ENCODE assay signal across 9 cellular contexts in the genomic region with DNA sequence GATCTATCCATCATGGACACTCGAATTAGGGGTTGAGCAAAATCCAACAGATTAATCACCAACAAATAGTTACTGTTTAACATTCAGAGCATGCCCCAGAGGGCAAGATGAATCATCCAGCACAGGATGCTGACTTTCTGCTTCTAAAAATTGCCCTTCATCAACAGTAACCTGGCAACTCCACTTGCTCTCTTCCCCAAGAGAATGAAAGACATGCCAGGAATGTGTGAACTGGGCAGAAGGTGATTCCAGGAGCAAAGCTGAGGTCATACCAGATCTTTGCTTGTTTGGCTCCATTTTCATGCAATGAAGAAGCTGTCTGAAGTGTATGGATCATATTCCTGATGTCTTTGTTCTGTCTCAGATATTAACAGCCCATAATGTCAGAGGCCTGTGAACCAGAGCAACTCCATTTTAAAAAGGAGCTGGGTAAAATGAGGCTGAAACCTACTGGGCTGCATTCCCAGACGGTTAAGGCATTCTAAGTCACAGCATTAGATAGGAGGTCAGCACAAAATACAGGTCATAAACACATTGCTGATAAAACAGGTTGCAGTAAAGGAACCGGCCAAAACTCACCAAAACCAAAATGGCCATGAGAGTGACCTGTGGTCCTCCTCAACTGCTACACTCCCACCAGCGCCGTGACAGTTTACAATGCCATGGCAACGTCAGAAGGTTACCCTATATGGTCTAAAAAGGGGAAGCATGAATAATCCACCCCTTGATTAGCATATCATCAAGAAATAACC. TPM values are rescaled to one million over a fixed set of nuclear protein-coding genes. Genes with fewer than 3 reads are reported as not detected.
DNase-seq lines count a peak whose midpoint lies in the region; ATAC-seq and TF ChIP-seq lines count a peak whose summit lies in the region.
"Had no signal": no experiment of that assay in that cellular context is flagged by ENCODE, and none has a peak within 500 bp of the region (broad histone marks: within the 10 kb centered on the region; RNA-seq: fewer than 3 reads in every experiment).

No MANE protein-coding gene starts in this region.

- no peak for ATAC-seq in GM18520 (IDR thresholded peaks at IDR 0.05; ENCODE audit: unreplicated experiment)

- peaks cover 3% of the 10 kb centered on the region for H3K27me3 Mint-ChIP-seq in activated naive CD4-positive, alpha-beta T cell treated with anti-CD3 and anti-CD28 coated beads, Interleukin-2, amount 10 ng/mL, durations not matched to agents 7 days and 5 days
- H3K27me3 Mint-ChIP-seq in glutamatergic neuron (ENCODE audit: unreplicated experiment) (peaks cover 4% of the 10 kb centered on the region), progenitor cell of endocrine pancreas (no peaks in the 10 kb centered on the region)

- H3K27ac Mint-ChIP-seq in activated naive CD4-positive, alpha-beta T cell treated with anti-CD3 and anti-CD28 coated beads, Interleukin-2, amount 10 ng/mL, durations not matched to agents 7 days and 5 days = peak overlapping the region; percentile 95
- H3K27ac Mint-ChIP-seq in glutamatergic neuron (ENCODE audit: unreplicated experiment) (peak overlapping the region; percentile 69), progenitor cell of endocrine pancreas (peak overlapping the region; percentile 97)

- peak overlapping the region; percentile 83 for H3K4me3 Mint-ChIP-seq in activated naive CD4-positive, alpha-beta T cell treated with anti-CD3 and anti-CD28 coated beads, Interleukin-2, amount 10 ng/mL, durations not matched to agents 7 days and 5 days
- H3K4me3 Mint-ChIP-seq in glutamatergic neuron (ENCODE audit: unreplicated experiment) (no peak overlapping the region), progenitor cell of endocrine pancreas (ENCODE audit: low read depth) (peak overlapping the region; percentile 76)

- DNase-seq in activated naive CD4-positive, alpha-beta T cell treated with Interleukin-2 at 50 U/mL for 16 hours = peak; percentile 26
- DNase-seq in activated naive CD4-positive, alpha-beta T cell (lab: John Stamatoyannopoulos, UW) = no peak
- DNase-seq in NCI-H146 (lab: John Stamatoyannopoulos, UW) = peak; percentile 3
- peak; percentile 38 for DNase-seq in activated naive CD4-positive, alpha-beta T cell treated with anti-CD3 and anti-CD28 coated beads, Interleukin-2, amount 10 ng/mL, durations not matched to agents 7 days and 5 days
- DNase-seq in glutamatergic neuron = no peak
- DNase-seq in progenitor cell of endocrine pancreas (ENCODE audit: low spot score, unreplicated experiment) = no peak
- DNase-seq in NCI-H510A treated with DMSO at 0.1 percent for 48 hours (lab: John Stamatoyannopoulos, UW) = no peak
- DNase-seq: left cardiac atrium had no signal

- H3K9me3 Mint-ChIP-seq in activated naive CD4-positive, alpha-beta T cell treated with anti-CD3 and anti-CD28 coated beads, Interleukin-2, amount 10 ng/mL, durations not matched to agents 7 days and 5 days = no peaks in the 10 kb centered on the region
- H3K9me3 Mint-ChIP-seq in glutamatergic neuron (ENCODE audit: unreplicated experiment) (peaks cover 4% of the 10 kb centered on the region), progenitor cell of endocrine pancreas (ENCODE audit: low read depth) (no peaks in the 10 kb centered on the region)

- CTCF ChIA-PET in activated naive CD4-positive, alpha-beta T cell treated with anti-CD3 and anti-CD28 coated beads, Interleukin-2, amount 10 ng/mL, durations not matched to agents 7 days and 5 days (lab: Charles Lee) = no interaction called here

- peaks cover 10% of the 10 kb centered on the region for H3K36me3 Mint-ChIP-seq in activated naive CD4-positive, alpha-beta T cell treated with anti-CD3 and anti-CD28 coated beads, Interleukin-2, amount 10 ng/mL, durations not matched to agents 7 days and 5 days
- H3K36me3 Mint-ChIP-seq in glutamatergic neuron (ENCODE audit: unreplicated experiment) (no peaks in the 10 kb centered on the region), progenitor cell of endocrine pancreas (ENCODE audit: insufficient read depth) (no peaks in the 10 kb centered on the region)

- peaks cover 35% of the 10 kb centered on the region for H3K4me1 Mint-ChIP-seq in activated naive CD4-positive, alpha-beta T cell treated with anti-CD3 and anti-CD28 coated beads, Interleukin-2, amount 10 ng/mL, durations not matched to agents 7 days and 5 days
- H3K4me1 Mint-ChIP-seq in glutamatergic neuron (ENCODE audit: low read depth, unreplicated experiment) = peaks cover 13% of the 10 kb centered on the region
- peaks cover 30% of the 10 kb centered on the region for H3K4me1 Mint-ChIP-seq in progenitor cell of endocrine pancreas (ENCODE audit: low read depth)

- no peak for TF ChIP-seq CTCF in glutamatergic neuron (IDR thresholded peaks at IDR 0.05; ENCODE audit: partially characterized antibody, unreplicated experiment)
- no peak for TF ChIP-seq CTCF in progenitor cell of endocrine pancreas (IDR thresholded peaks at IDR 0.05; ENCODE audit: unreplicated experiment)

RNA-seq across cellular contexts. Expression of a gene that starts 2.5 kb away (rescaled TPM):
- total RNA-seq in glutamatergic neuron (ENCODE audit: unreplicated experiment) (39.5 TPM), progenitor cell of endocrine pancreas (5.3 and 5.7 TPM in 2 replicates)

RNA-seq across cellular contexts. Expression of a gene that starts 29.3 kb away (rescaled TPM):
- 21.4 TPM for total RNA-seq in glutamatergic neuron (ENCODE audit: unreplicated experiment)
- total RNA-seq in progenitor cell of endocrine pancreas = 15.5 and 17.7 TPM in 2 replicates

RNA-seq across cellular contexts. Expression of a gene that starts 37.1 kb away (rescaled TPM):
- total RNA-seq in glutamatergic neuron (ENCODE audit: unreplicated experiment) = 44.7 TPM
- total RNA-seq in progenitor cell of endocrine pancreas = 52.6 and 60.9 TPM in 2 replicates

Comparison
In these comparisons a context has a peak if more than half of its experiments do, and no peak if none do; other contexts are left out.
1. DNase-seq: peak in activated naive CD4-positive, alpha-beta T cell treated with Interleukin-2 at 50 U/mL for 16 hours (single experiment), NCI-H146 (single experiment) and activated naive CD4-positive, alpha-beta T cell treated with anti-CD3 and anti-CD28 coated beads, Interleukin-2, amount 10 ng/mL, durations not matched to agents 7 days and 5 days (single experiment); none in activated naive CD4-positive, alpha-beta T cell (0 of 4), glutamatergic neuron (single experiment), progenitor cell of endocrine pancreas (single experiment) and NCI-H510A treated with DMSO at 0.1 percent for 48 hours (single experiment).
2. Peak in every context shown above with its lines, with median percentiles within 50 percentile points of each other: H3K27ac Mint-ChIP-seq.